In genomic region chr16:78297066-78297666, GRCh38 we compare ENCODE assay signal across 1 cellular context.
TF ChIP-seq lines count a peak whose summit lies in the region.

No MANE protein-coding gene starts in this region.

TF ChIP-seq in HepG2, 621 proteins besides CTCF, POLR2A, EP300 and RAD21 (continued from another document and continues in another):
- TF ChIP-seq RARG (CRISPR knock-in tag; IDR thresholded peaks at IDR 0.05; ENCODE audit: low read depth) (0 out of 2 replicates have a peak, but pooled peaks have one; percentile 40), GRHL1 (CRISPR knock-in tag; conservative IDR thresholded peaks at IDR 0.05) (no peak), SKI (IDR thresholded peaks at IDR 0.05; ENCODE audit: partially characterized antibody) (peak; percentile 74), ZNF550 (CRISPR knock-in tag; IDR thresholded peaks at IDR 0.05; ENCODE audit: borderline replicate concordance) (0 out of 2 replicates have a peak, but pooled peaks have one; percentile 64), ZUFSP (CRISPR knock-in tag; IDR thresholded peaks at IDR 0.05; ENCODE audit: borderline replicate concordance) (no peak), ZNF678 (CRISPR knock-in tag; IDR thresholded peaks at IDR 0.05) (no peak), PAXIP1 (CRISPR knock-in tag; conservative IDR thresholded peaks at IDR 0.05) (peak; percentile 100), ZBTB33 (CRISPR knock-in tag; IDR thresholded peaks at IDR 0.05) (peak; percentile 92), SP2 (CRISPR knock-in tag; IDR thresholded peaks at IDR 0.05) (no peak), KLF15 (CRISPR knock-in tag; IDR thresholded peaks at IDR 0.05; ENCODE audit: borderline replicate concordance) (no peak; the same call in 1 of the 2 replicates), ZNF318 (CRISPR knock-in tag; IDR thresholded peaks at IDR 0.05) (no peak), CENPBD1 (CRISPR knock-in tag; IDR thresholded peaks at IDR 0.05; ENCODE audit: borderline replicate concordance, low read depth) (no peak), KMT2B (CRISPR knock-in tag; IDR thresholded peaks at IDR 0.05) (peak; percentile 75; the same call in 1 of the 2 replicates), NFYC (CRISPR knock-in tag; IDR thresholded peaks at IDR 0.05) (peak; percentile 42), CEBPG (CRISPR knock-in tag; IDR thresholded peaks at IDR 0.05) (peak; percentile 85), IRX3 (CRISPR knock-in tag; IDR thresholded peaks at IDR 0.05; ENCODE audit: borderline replicate concordance, low read depth) (no peak; the same call in 1 of the 2 replicates), POGK (CRISPR knock-in tag; conservative IDR thresholded peaks at IDR 0.05) (peak; percentile 92; the same call in 1 of the 2 replicates), ERF (CRISPR knock-in tag; IDR thresholded peaks at IDR 0.05) (peak; percentile 99), SPEN (CRISPR knock-in tag; IDR thresholded peaks at IDR 0.05; ENCODE audit: low read depth) (peak; percentile 90; the same call in 1 of the 2 replicates), ZNF232 (CRISPR knock-in tag; IDR thresholded peaks at IDR 0.05; ENCODE audit: borderline replicate concordance) (peak; percentile 86; the same call in 1 of the 2 replicates), NR1H2 (CRISPR knock-in tag; IDR thresholded peaks at IDR 0.05; ENCODE audit: borderline replicate concordance, low read depth) (peak; percentile 72; the same call in 1 of the 2 replicates), ZNF496 (CRISPR knock-in tag; IDR thresholded peaks at IDR 0.05; ENCODE audit: insufficient replicate concordance) (no peak), NFIB (CRISPR knock-in tag; IDR thresholded peaks at IDR 0.05; ENCODE audit: borderline replicate concordance) (no peak), ATF1 (CRISPR knock-in tag; IDR thresholded peaks at IDR 0.05) (peak; percentile 83), ZHX1 (CRISPR knock-in tag; IDR thresholded peaks at IDR 0.05; ENCODE audit: low read depth) (peak; percentile 87; the same call in 1 of the 2 replicates), ZC3H4 (CRISPR knock-in tag; IDR thresholded peaks at IDR 0.05; ENCODE audit: borderline replicate concordance) (no peak), ZNF335 (CRISPR knock-in tag; IDR thresholded peaks at IDR 0.05) (peak; percentile 83), ZNF382 (CRISPR knock-in tag; IDR thresholded peaks at IDR 0.05; ENCODE audit: borderline replicate concordance) (no peak), TGIF2 (CRISPR knock-in tag; IDR thresholded peaks at IDR 0.05) (peak; percentile 81; the same call in 1 of the 2 replicates), RBAK (CRISPR knock-in tag; IDR thresholded peaks at IDR 0.05) (peak; percentile 65; the same call in 1 of the 2 replicates), ZNF567 (CRISPR knock-in tag; IDR thresholded peaks at IDR 0.05; ENCODE audit: borderline replicate concordance) (peak; percentile 51; the same call in 1 of the 2 replicates)
